Comparison of ENCODE assay signal across 17 cellular contexts in the genomic region with DNA sequence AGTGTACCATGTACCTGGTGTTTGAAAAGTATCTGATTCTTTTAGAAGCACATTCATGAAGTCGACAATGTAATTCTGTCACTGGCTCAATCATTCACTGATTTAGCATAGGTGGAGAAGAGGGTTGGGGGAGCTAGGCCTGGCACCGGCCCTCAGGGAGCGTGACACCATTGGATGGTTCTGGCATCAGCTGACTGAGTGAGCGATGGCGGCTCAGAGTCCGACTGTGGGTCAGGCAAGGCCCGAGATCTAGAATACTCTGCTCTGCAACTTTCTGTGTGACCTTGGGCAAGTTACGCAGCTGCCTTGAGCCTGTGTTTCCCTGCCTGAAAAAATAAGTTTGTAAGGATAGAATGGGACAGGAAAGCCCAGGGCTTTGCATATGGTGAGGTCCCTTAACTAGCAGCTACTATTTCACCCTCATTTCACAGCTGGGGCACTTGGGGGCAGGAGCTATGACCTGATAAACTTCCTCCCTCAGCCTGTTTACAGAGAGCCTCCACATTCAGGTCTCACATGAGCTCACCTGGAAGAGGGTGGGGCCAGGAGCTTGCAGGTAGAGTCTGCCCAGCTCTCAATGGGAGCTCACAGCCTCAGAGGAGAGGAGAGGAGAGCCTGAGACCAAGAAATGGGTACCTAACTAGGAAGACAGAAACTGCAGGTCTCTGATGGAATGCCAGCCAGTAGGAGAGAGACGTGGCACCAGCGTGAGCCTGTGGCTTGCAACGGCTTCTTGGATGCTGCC.
A peak's percentile ranks its signal among the peaks of the same experiment; 100 is the strongest.
DNase-seq lines count a peak whose midpoint lies in the region; TF ChIP-seq lines count a peak whose summit lies in the region.
"Had no signal": no experiment of that assay in that cellular context is flagged by ENCODE, and none has a peak within 500 bp of the region (broad histone marks: within the 10 kb centered on the region; RNA-seq: fewer than 3 reads in every experiment).

No MANE protein-coding gene starts in this region.

- intact Hi-C loops in sigmoid colon (cut with DNase I) = no loop called here

- no peak for TF ChIP-seq POLR2A in sigmoid colon (IDR thresholded peaks at IDR 0.05)

- H3K4me3 ChIP-seq in epithelial cell of esophagus (ENCODE audit: low read length) = no peak overlapping the region
- no peak overlapping the region for H3K4me3 ChIP-seq in sigmoid colon
- H3K4me3 ChIP-seq: coronary artery, prostate gland had no signal

- in situ Hi-C loops in KBM-7 (cut with MboI; ENCODE audit: low pct_unique_long_range_greater_than_20kb, low sequenced_read_pairs) = no loop called here

- no peak overlapping the region for H3K27ac ChIP-seq in sigmoid colon
- H3K27ac ChIP-seq: C4-2B, coronary artery, prostate gland had no signal

- no peaks in the 10 kb centered on the region for H3K36me3 ChIP-seq in sigmoid colon
- H3K36me3 ChIP-seq: prostate gland had no signal

- H3K27me3 ChIP-seq in sigmoid colon = no peaks in the 10 kb centered on the region

- DNase-seq in NCI-H2171 treated with DMSO at 0.1 percent for 48 hours (lab: John Stamatoyannopoulos, UW) (peak; percentile 43), NCI-H2171 (lab: John Stamatoyannopoulos, UW) (no peak), NCI-H146 treated with DMSO at 0.1 percent for 48 hours (lab: John Stamatoyannopoulos, UW; ENCODE audit: unreplicated experiment) (peak; percentile 41), epithelial cell of esophagus (ENCODE audit: low read depth) (peak; percentile 55), sigmoid colon (peak; percentile 60), KBM-7 (no peak)
- DNase-seq in activated naive CD4-positive, alpha-beta T cell treated with anti-CD3 and anti-CD28 coated beads, Interleukin-2, amount 50 U/mL, for 16 hours = no peak
- DNase-seq in activated CD4-positive, alpha-beta T cell treated with anti-CD3 and anti-CD28 coated beads for 48 hours = no peak
- DNase-seq: activated CD4-positive, alpha-beta T cell treated with anti-CD3 and anti-CD28 coated beads for 1 hour; activated CD8-positive, alpha-beta memory T cell treated with anti-CD3 and anti-CD28 coated beads, Interleukin-2, amount 10 ng/mL, durations not matched to agents 7 days and 5 days; activated gamma-delta T cell; foreskin melanocyte; HCEC 1CT; Karpas-422 had no signal

- TF ChIP-seq EP300 in sigmoid colon (IDR thresholded peaks at IDR 0.05) = no peak

- no peaks in the 10 kb centered on the region for H3K9me3 ChIP-seq in sigmoid colon
- H3K9me3 ChIP-seq: prostate gland had no signal

- H3K4me1 ChIP-seq in sigmoid colon = peaks cover 0 to under 1% (median 0%) of the 10 kb centered on the region in 4 donors
- H3K4me1 ChIP-seq: prostate gland had no signal

- TF ChIP-seq CTCF in epithelial cell of esophagus (IDR thresholded peaks at IDR 0.05; ENCODE audit: insufficient read depth, low read depth, low read length, missing control alignments) (no peak), sigmoid colon (IDR thresholded peaks at IDR 0.05) (no peak)

- 88 to 91% methylated on average over 11 of the region's 11 CpGs for WGBS in sigmoid colon, 2 donors

Comparison
In these comparisons a context has a peak if more than half of its experiments do, and no peak if none do; other contexts are left out.
1. DNase-seq: peak in NCI-H2171 treated with DMSO at 0.1 percent for 48 hours (single experiment), NCI-H146 treated with DMSO at 0.1 percent for 48 hours (single experiment), epithelial cell of esophagus (single experiment) and sigmoid colon (single experiment); none in NCI-H2171 (single experiment), KBM-7 (single experiment), activated naive CD4-positive, alpha-beta T cell treated with anti-CD3 and anti-CD28 coated beads, Interleukin-2, amount 50 U/mL, for 16 hours (single experiment) and activated CD4-positive, alpha-beta T cell treated with anti-CD3 and anti-CD28 coated beads for 48 hours (single experiment).